Comparison of ENCODE assay signal across 1 cellular context in genomic region chr19:53927745-53928144, GRCh38.
TF ChIP-seq lines count a peak whose summit lies in the region.

No MANE protein-coding gene starts in this region.

TF ChIP-seq in HepG2, 621 proteins besides CTCF, POLR2A, EP300 and RAD21 (continued from another document and continues in another):
- TF ChIP-seq ZHX2 (IDR thresholded peaks at IDR 0.05; ENCODE audit: low read depth) (no peak), ZHX2 (CRISPR knock-in tag; IDR thresholded peaks at IDR 0.05; ENCODE audit: borderline replicate concordance) (no peak), TFDP1 (CRISPR knock-in tag; IDR thresholded peaks at IDR 0.05; ENCODE audit: borderline replicate concordance) (no peak), AHR (CRISPR knock-in tag; IDR thresholded peaks at IDR 0.05) (no peak), TRIM24 (CRISPR knock-in tag; IDR thresholded peaks at IDR 0.05) (no peak), NFYB (CRISPR knock-in tag; IDR thresholded peaks at IDR 0.05) (no peak), SMAD9 (CRISPR knock-in tag; IDR thresholded peaks at IDR 0.05) (no peak), MTERF4 (CRISPR knock-in tag; IDR thresholded peaks at IDR 0.05) (no peak), RFX5 (IDR thresholded peaks at IDR 0.05; ENCODE audit: low read depth, low read length) (no peak), ZNF224 (CRISPR knock-in tag; IDR thresholded peaks at IDR 0.05) (no peak), ZNF790 (CRISPR knock-in tag; IDR thresholded peaks at IDR 0.05; ENCODE audit: borderline replicate concordance) (no peak), MEF2D (CRISPR knock-in tag; IDR thresholded peaks at IDR 0.05) (peak; percentile 52; the same call in 1 of the 2 replicates), SMYD3 (CRISPR knock-in tag; IDR thresholded peaks at IDR 0.05) (no peak), ZNF546 (CRISPR knock-in tag; conservative IDR thresholded peaks at IDR 0.05) (no peak), NAIF1 (CRISPR knock-in tag; IDR thresholded peaks at IDR 0.05; ENCODE audit: borderline replicate concordance) (no peak), NFAT5 (CRISPR knock-in tag; IDR thresholded peaks at IDR 0.05) (no peak), EHMT2 (IDR thresholded peaks at IDR 0.05; ENCODE audit: borderline replicate concordance, low read depth, low read length) (peak; percentile 93), FIP1L1 (IDR thresholded peaks at IDR 0.05; ENCODE audit: borderline replicate concordance, insufficient read depth, low read depth, low read length) (no peak), TSC22D2 (CRISPR knock-in tag; IDR thresholded peaks at IDR 0.05; ENCODE audit: borderline replicate concordance) (peak; percentile 44; the same call in 1 of the 2 replicates), PLRG1 (conservative IDR thresholded peaks at IDR 0.05) (no peak), ZNF326 (CRISPR knock-in tag; IDR thresholded peaks at IDR 0.05; ENCODE audit: borderline replicate concordance) (no peak), ZNF776 (CRISPR knock-in tag; IDR thresholded peaks at IDR 0.05) (no peak), ARID5B (CRISPR knock-in tag; IDR thresholded peaks at IDR 0.05) (peak; percentile 11; the same call in 1 of the 2 replicates), THAP11 (CRISPR knock-in tag; IDR thresholded peaks at IDR 0.05) (peak; percentile 17; the same call in 1 of the 2 replicates), ZNF446 (CRISPR knock-in tag; IDR thresholded peaks at IDR 0.05) (no peak), ARID3A (IDR thresholded peaks at IDR 0.05; ENCODE audit: low read depth, low read length) (no peak), ZNF441 (CRISPR knock-in tag; IDR thresholded peaks at IDR 0.05; ENCODE audit: borderline replicate concordance) (peak; percentile 57; the same call in 1 of the 2 replicates), SMAD3 (CRISPR knock-in tag; IDR thresholded peaks at IDR 0.05) (peak; percentile 41; the same call in 1 of the 2 replicates), TIGD3 (CRISPR knock-in tag; IDR thresholded peaks at IDR 0.05; ENCODE audit: borderline replicate concordance) (no peak), ZFP36 (IDR thresholded peaks at IDR 0.05; ENCODE audit: borderline replicate concordance, low read depth, low read length, partially characterized antibody) (no peak), POGK (CRISPR knock-in tag; conservative IDR thresholded peaks at IDR 0.05) (peak; percentile 57; the same call in 1 of the 2 replicates), CC2D1A (CRISPR knock-in tag; IDR thresholded peaks at IDR 0.05) (no peak), MYPOP (CRISPR knock-in tag; IDR thresholded peaks at IDR 0.05) (no peak), ZNF850 (CRISPR knock-in tag; conservative IDR thresholded peaks at IDR 0.05) (no peak), ZNF672 (CRISPR knock-in tag; IDR thresholded peaks at IDR 0.05) (no peak)
